Comparison of ENCODE assay signal across 2 cellular contexts in genomic region chr16:27244363-27244755, GRCh38.
TF ChIP-seq lines count a peak whose summit lies in the region.

No MANE protein-coding gene starts in this region.

TF ChIP-seq in H1, 55 proteins besides CTCF, POLR2A, EP300 and RAD21:
- TF ChIP-seq CBX5 (IDR thresholded peaks at IDR 0.05; ENCODE audit: low read depth, low read length) (no peak), TCF12 (IDR thresholded peaks at IDR 0.05; ENCODE audit: low read depth, low read length) (no peak), MAX (IDR thresholded peaks at IDR 0.05) (no peak), CHD1 (IDR thresholded peaks at IDR 0.05; ENCODE audit: low read depth, low read length) (no peak), EGR1 (IDR thresholded peaks at IDR 0.05; ENCODE audit: borderline replicate concordance, low read depth, low read length) (no peak), FOSL1 (IDR thresholded peaks at IDR 0.05; ENCODE audit: insufficient read depth, low read depth, low read length) (no peak), RXRA (IDR thresholded peaks at IDR 0.05; ENCODE audit: insufficient read depth, low read depth, low read length) (no peak), SIX5 (IDR thresholded peaks at IDR 0.05; ENCODE audit: low read depth, low read length) (no peak), YY1 (IDR thresholded peaks at IDR 0.05; ENCODE audit: low read depth, low read length) (no peak)

TF ChIP-seq in GM23338, 12 proteins besides CTCF, POLR2A, EP300 and RAD21:
- no peak for TF ChIP-seq EZH2 (IDR thresholded peaks at IDR 0.05; ENCODE audit: low read depth, unreplicated experiment)
- no peak for TF ChIP-seq EZH2phosphoT487 (IDR thresholded peaks at IDR 0.05; ENCODE audit: unreplicated experiment)
- no peak for TF ChIP-seq ZNF331 (CRISPR knock-in tag; IDR thresholded peaks at IDR 0.05; ENCODE audit: low read depth)
